Comparison of ENCODE assay signal across 10 cellular contexts in the genomic region with DNA sequence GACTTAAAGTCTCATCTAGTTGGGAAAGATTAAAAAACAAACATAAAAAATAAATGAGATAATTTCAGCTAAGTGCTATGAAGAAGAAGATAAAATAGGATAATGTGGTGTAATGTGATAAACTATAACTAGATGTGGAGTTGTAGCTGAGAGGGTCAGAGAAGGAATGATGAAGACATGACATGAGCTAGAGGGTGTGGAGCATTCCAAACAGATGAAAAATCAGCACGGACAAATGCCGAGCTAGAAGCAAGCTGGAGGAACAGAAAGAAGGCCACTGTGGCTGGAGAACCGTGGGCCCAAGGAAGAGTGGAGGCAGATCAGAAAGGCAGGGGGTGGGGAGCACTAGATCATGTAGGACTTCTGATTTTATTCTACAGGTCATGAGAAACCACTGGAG.
DNase-seq lines count a peak whose midpoint lies in the region; ATAC-seq, FAIRE-seq and TF ChIP-seq lines count a peak whose summit lies in the region.
"Had no signal": no experiment of that assay in that cellular context is flagged by ENCODE, and none has a peak within 500 bp of the region (broad histone marks: within the 10 kb centered on the region; RNA-seq: fewer than 3 reads in every experiment).

No MANE protein-coding gene starts in this region.

- no peak for TF ChIP-seq CTCF in HFFc6 (IDR thresholded peaks at IDR 0.05)
- no peak for TF ChIP-seq CTCF in astrocyte (IDR thresholded peaks at IDR 0.05; ENCODE audit: insufficient read depth, low read depth, low read length)
- no peak for TF ChIP-seq CTCF in testis (IDR thresholded peaks at IDR 0.05)

- DNase-seq in HFFc6 = peak; percentile 79
- DNase-seq in astrocyte (ENCODE audit: low read depth) = peak; percentile 88
- peak; percentile 59 for DNase-seq in islet precursor cell
- DNase-seq in testis = no peak
- no peak for DNase-seq in frontal cortex (ENCODE audit: low spot score in 2 of 2)
- DNase-seq in hippocampal formation (lab: John Stamatoyannopoulos, UW) = no peak
- DNase-seq: NCI-H2171 treated with DMSO at 0.1 percent for 48 hours had no signal

- 78 to 93% methylated on average over 3 of the region's 3 CpGs for WGBS in testis, 2 donors

- peaks cover 9% of the 10 kb centered on the region for H4K20me1 ChIP-seq in astrocyte (ENCODE audit: insufficient read depth, low read length)

- no peak overlapping the region for H2AFZ ChIP-seq in astrocyte (ENCODE audit: low read depth, low read length)

- H3K4me1 ChIP-seq in astrocyte (ENCODE audit: insufficient read depth, low read length) = peaks cover 56% of the 10 kb centered on the region
- H3K4me1 ChIP-seq in testis = no peaks in the 10 kb centered on the region

- intact Hi-C loops in testis (cut with DNase I; ENCODE audit: low total_unique reads) = no loop called here

- no peaks in the 10 kb centered on the region for H3K9me3 Mint-ChIP-seq in HFFc6
- H3K9me3 Mint-ChIP-seq in astrocyte (ENCODE audit: unreplicated experiment) = no peaks in the 10 kb centered on the region

- FAIRE-seq in A204.1 (lab: Jason Lieb, UNC) (peak; percentile 43), astrocyte (lab: Jason Lieb, UNC) (peak; percentile 86), frontal cortex (lab: Jason Lieb, UNC) (no peak)

- H3K36me3 Mint-ChIP-seq in HFFc6 (ENCODE audit: low read depth) (peaks cover 27% of the 10 kb centered on the region), astrocyte (ENCODE audit: low read depth, unreplicated experiment) (peaks cover 10% of the 10 kb centered on the region)

- H3K79me2 ChIP-seq in astrocyte (ENCODE audit: insufficient read depth, low read length) = peaks cover 89% of the 10 kb centered on the region

- H3K9me3 ChIP-seq in astrocyte (ENCODE audit: insufficient read depth, low read depth, low read length) (no peaks in the 10 kb centered on the region), testis (no peaks in the 10 kb centered on the region)

- peak overlapping the region; percentile 83 for H3K4me3 Mint-ChIP-seq in HFFc6
- peak overlapping the region; percentile 58 for H3K4me3 Mint-ChIP-seq in astrocyte (ENCODE audit: unreplicated experiment)

- TF ChIP-seq POLR2A in testis (IDR thresholded peaks at IDR 0.05) = no peak

- H3K4me3 ChIP-seq in astrocyte (ENCODE audit: insufficient read depth, low read depth, low read length) (peak overlapping the region; percentile 13), testis (no peak overlapping the region)
- H3K4me3 ChIP-seq: lung had no signal

- ATAC-seq in GM21737 (IDR thresholded peaks at IDR 0.05; ENCODE audit: unreplicated experiment) = no peak

- H3K36me3 ChIP-seq in astrocyte (ENCODE audit: insufficient read depth, low read length) (peaks cover 10% of the 10 kb centered on the region), testis (ENCODE audit: low read depth, missing control alignments) (no peaks in the 10 kb centered on the region)

- peak overlapping the region; percentile 61 for H3K9ac ChIP-seq in astrocyte (ENCODE audit: low read length)

- H3K27ac Mint-ChIP-seq in HFFc6 = peak overlapping the region; percentile 99
- H3K27ac Mint-ChIP-seq in astrocyte (ENCODE audit: unreplicated experiment) = peak overlapping the region; percentile 92

- H3K4me2 ChIP-seq in astrocyte (ENCODE audit: low read length) = peak overlapping the region; percentile 69

- peaks cover 95% of the 10 kb centered on the region for H3K4me1 Mint-ChIP-seq in HFFc6 (ENCODE audit: low read depth)
- H3K4me1 Mint-ChIP-seq in astrocyte (ENCODE audit: low read depth, unreplicated experiment) = peaks cover 57% of the 10 kb centered on the region

- H3K27me3 Mint-ChIP-seq in HFFc6 (ENCODE audit: insufficient read depth) = peaks cover 2% of the 10 kb centered on the region; the same call in 1 of the 2 replicates
- H3K27me3 Mint-ChIP-seq in astrocyte (ENCODE audit: low read depth, unreplicated experiment) = no peaks in the 10 kb centered on the region

- H3K27me3 ChIP-seq in astrocyte (ENCODE audit: insufficient read depth, low read length) (no peaks in the 10 kb centered on the region), testis (no peaks in the 10 kb centered on the region)

- H3K27ac ChIP-seq in astrocyte (ENCODE audit: low read depth, low read length) = peak overlapping the region; percentile 84
- no peak overlapping the region for H3K27ac ChIP-seq in testis

Comparison
In these comparisons a context has a peak if more than half of its experiments do, and no peak if none do; other contexts are left out.
1. DNase-seq: peak in HFFc6 (single experiment), astrocyte (single experiment) and islet precursor cell (single experiment); none in testis (single experiment), frontal cortex (0 of 2) and hippocampal formation (0 of 2).